Comparison of ENCODE assay signal across 16 cellular contexts in genomic region chrX:22357621-22358020, GRCh38.
DNase-seq lines count a peak whose midpoint lies in the region; ATAC-seq and TF ChIP-seq lines count a peak whose summit lies in the region.
"Had no signal": no experiment of that assay in that cellular context is flagged by ENCODE, and none has a peak within 500 bp of the region (broad histone marks: within the 10 kb centered on the region; RNA-seq: fewer than 3 reads in every experiment).

No MANE protein-coding gene starts in this region.

- H3K9me1 ChIP-seq in IMR-90 (ENCODE audit: insufficient read depth, low read length): no peaks in the 10 kb centered on the region

- no peaks in the 10 kb centered on the region for H3K4me1 ChIP-seq in IMR-90 (ENCODE audit: control insufficient read depth, insufficient read depth, low read length)
- no peaks in the 10 kb centered on the region for H3K4me1 ChIP-seq in tibial nerve

- no peak overlapping the region; the same call in 1 of the 2 replicates for H3K18ac ChIP-seq in IMR-90 (ENCODE audit: low read depth, low read length)

- H4K8ac ChIP-seq in IMR-90 (ENCODE audit: low read depth in 2 of 2, low read length in 2 of 2): no peak overlapping the region

- H4K5ac ChIP-seq in IMR-90 (ENCODE audit: low read depth, low read length): no peak overlapping the region

- dilution Hi-C loops in IMR-90 (cut with HindIII; ENCODE audit: low sequenced_read_pairs, unreplicated experiment): no loop called here

- no peaks in the 10 kb centered on the region for H4K20me1 ChIP-seq in IMR-90 (ENCODE audit: insufficient read depth, low read length)

- DNase-seq in ELR (ENCODE audit: low read depth) (peak; percentile 38), IMR-90 (peak; percentile 52), choroid plexus epithelial cell (ENCODE audit: low read depth) (peak; percentile 26), myocyte (ENCODE audit: low read depth) (peak; percentile 2), tibial nerve (ENCODE audit: low spot score in 2 of 2) (no peak), H7 (no peak)
- DNase-seq in activated T-cell treated with anti-CD3 and anti-CD28 coated beads, Interleukin-2, amount 50 U/mL, for 72 hours: no peak
- DNase-seq: C1 segment of cervical spinal cord; CD4-positive, alpha-beta T cell; COR-L47; DMS153; DMS79 treated with DMSO at 0.1 percent for 48 hours; GF-D8 had no signal

- H3K36me3 ChIP-seq in IMR-90 (ENCODE audit: control insufficient read depth, insufficient read depth, low read length) (no peaks in the 10 kb centered on the region), tibial nerve (no peaks in the 10 kb centered on the region), H7 (replicated peaks; ENCODE audit: control insufficient read depth, insufficient read depth, low read length) (no peaks in the 10 kb centered on the region)

- no peak overlapping the region for H2BK120ac ChIP-seq in IMR-90 (ENCODE audit: low read depth, low read length)

- H3K4me3 Mint-ChIP-seq in activated T-cell treated with anti-CD3 and anti-CD28 coated beads, Interleukin-2, amount 50 U/mL, for 72 hours: no peak overlapping the region
- H3K4me3 Mint-ChIP-seq: B cell; CD4-positive, alpha-beta T cell had no signal

- H4K91ac ChIP-seq in IMR-90 (ENCODE audit: insufficient read depth, low read depth, low read length): no peak overlapping the region

- no peaks in the 10 kb centered on the region for H3K9me3 Mint-ChIP-seq in activated T-cell treated with anti-CD3 and anti-CD28 coated beads, Interleukin-2, amount 50 U/mL, for 72 hours
- H3K9me3 Mint-ChIP-seq: CD4-positive, alpha-beta T cell had no signal

- H2BK5ac ChIP-seq in IMR-90 (ENCODE audit: low read depth, low read length, poor library complexity, severe bottlenecking): no peak overlapping the region

- H3K9me3 ChIP-seq in IMR-90 (ENCODE audit: control insufficient read depth, insufficient read depth, low read length): no peaks in the 10 kb centered on the region
- no peaks in the 10 kb centered on the region for H3K9me3 ChIP-seq in tibial nerve

- H3K4me2 ChIP-seq in IMR-90 (ENCODE audit: low read depth, low read length): no peak overlapping the region

- no peaks in the 10 kb centered on the region for H3K4me1 Mint-ChIP-seq in activated T-cell treated with anti-CD3 and anti-CD28 coated beads, Interleukin-2, amount 50 U/mL, for 72 hours (ENCODE audit: low read depth)
- H3K4me1 Mint-ChIP-seq: B cell had no signal

- CTCF ChIA-PET in IMR-90 (lab: Yijun Ruan, JAX): no interaction called here

- no peaks in the 10 kb centered on the region for H3K27me3 Mint-ChIP-seq in activated T-cell treated with anti-CD3 and anti-CD28 coated beads, Interleukin-2, amount 50 U/mL, for 72 hours (ENCODE audit: low read depth)
- H3K27me3 Mint-ChIP-seq: B cell; CD4-positive, alpha-beta T cell had no signal

- H3K4ac ChIP-seq in IMR-90 (ENCODE audit: low read depth, low read length): no peak overlapping the region

- no peak for TF ChIP-seq EP300 in tibial nerve (IDR thresholded peaks at IDR 0.05)

- in situ Hi-C loops in IMR-90 (cut with MboI; ENCODE audit: low sequenced_read_pairs): no loop called here

- ATAC-seq in IMR-90 (ENCODE audit: low read depth) (peak; percentile 48), SK-N-SH treated with all-trans-retinoic acid at 6 μM for 48 hours (no peak)
- no peak for ATAC-seq in activated T-cell treated with anti-CD3 and anti-CD28 coated beads, Interleukin-2, amount 50 U/mL, for 72 hours (replicated peaks in 1 of 2)
- ATAC-seq: HCT116 had no signal

- H2BK15ac ChIP-seq in IMR-90 (ENCODE audit: low read depth, low read length): no peak overlapping the region

- no peak overlapping the region for H3K23ac ChIP-seq in IMR-90 (ENCODE audit: low read depth, low read length)

- no CpG with 5 or more reads among the region's 2 CpGs for WGBS in IMR-90 (ENCODE audit: extremely low coverage in 2 of 2, insufficient read length in 1 of 2), 2 experiments
- 84 to 96% methylated on average over 2 of the region's 2 CpGs for WGBS in tibial nerve, 2 donors

- H2BK20ac ChIP-seq in IMR-90 (ENCODE audit: low read depth, low read length): no peak overlapping the region; the same call in 1 of the 2 replicates

- H3K27ac Mint-ChIP-seq in activated T-cell treated with anti-CD3 and anti-CD28 coated beads, Interleukin-2, amount 50 U/mL, for 72 hours: no peak overlapping the region
- H3K27ac Mint-ChIP-seq: B cell; CD4-positive, alpha-beta T cell had no signal

- H3K36me3 Mint-ChIP-seq in activated T-cell treated with anti-CD3 and anti-CD28 coated beads, Interleukin-2, amount 50 U/mL, for 72 hours (ENCODE audit: insufficient read depth in 2 of 2): no peaks in the 10 kb centered on the region

- TF ChIP-seq RAD21 in IMR-90 (IDR thresholded peaks at IDR 0.05; ENCODE audit: low read length): no peak

- no peaks in the 10 kb centered on the region for H3K27me3 ChIP-seq in IMR-90 (ENCODE audit: control insufficient read depth, insufficient read depth, low read length)
- H3K27me3 ChIP-seq in tibial nerve: peaks cover 0 to 3% of the 10 kb centered on the region in 2 donors
- no peaks in the 10 kb centered on the region for H3K27me3 ChIP-seq in H7 (ENCODE audit: control insufficient read depth, insufficient read depth, low read length)

- H3K56ac ChIP-seq in IMR-90 (ENCODE audit: extremely low read depth, insufficient read depth, low read length): no peak overlapping the region

- H3K4me3 ChIP-seq in IMR-90 (ENCODE audit: insufficient read depth, low read depth, low read length) (no peak overlapping the region), choroid plexus epithelial cell (ENCODE audit: low read depth, low read length) (no peak overlapping the region), tibial nerve (no peak overlapping the region), H7 (ENCODE audit: insufficient read depth, low read depth, low read length) (no peak overlapping the region)

- H3K9ac ChIP-seq in IMR-90 (ENCODE audit: low read depth, low read length): no peak overlapping the region

- TF ChIP-seq CTCF in IMR-90 (conservative IDR thresholded peaks at IDR 0.05; ENCODE audit: low read depth, low read length): no peak
- no peak for TF ChIP-seq CTCF in choroid plexus epithelial cell (conservative IDR thresholded peaks at IDR 0.05; ENCODE audit: low read depth, low read length)
- no peak for TF ChIP-seq CTCF in tibial nerve (IDR thresholded peaks at IDR 0.05)

- BruUV-seq in IMR-90 (replicated peaks; lab: Mats Ljungman, UMichigan): no TSS peak

- no peaks in the 10 kb centered on the region for H3K79me1 ChIP-seq in IMR-90 (ENCODE audit: low read depth in 1 of 2, low read length in 2 of 2)

- TF ChIP-seq POLR2A in IMR-90 (IDR thresholded peaks at IDR 0.05; ENCODE audit: low read depth, low read length): no peak
- TF ChIP-seq POLR2A in tibial nerve (IDR thresholded peaks at IDR 0.05): no peak

- no peak overlapping the region for H2AK5ac ChIP-seq in IMR-90 (ENCODE audit: low read depth, low read length)

- no peak overlapping the region for H2AK9ac ChIP-seq in IMR-90 (replicated peaks; ENCODE audit: low read depth, low read length, poor library complexity)

- no peak overlapping the region for H2AFZ ChIP-seq in IMR-90 (replicated peaks; ENCODE audit: low read length, poor library complexity)

- no peak overlapping the region for H3K14ac ChIP-seq in IMR-90 (replicated peaks; ENCODE audit: low read depth, low read length)

- POLR2A ChIA-PET in IMR-90 (lab: Charles Lee; ENCODE audit: unreplicated experiment): no interaction called here

- intact Hi-C loops in IMR-90 (cut with micrococcal nuclease): no loop called here

- H3K27ac ChIP-seq in IMR-90 (ENCODE audit: insufficient read depth, low read length) (no peak overlapping the region), tibial nerve (no peak overlapping the region)

TF ChIP-seq in IMR-90, 13 proteins besides CTCF, POLR2A, EP300 and RAD21:
- TF ChIP-seq RCOR1 (IDR thresholded peaks at IDR 0.05; ENCODE audit: insufficient replicate concordance, low read length): no peak
- TF ChIP-seq FOS (IDR thresholded peaks at IDR 0.05; ENCODE audit: low read depth, low read length): peak; percentile 39; the same call in 1 of the 2 replicates

TF ChIP-seq in SK-N-SH treated with all-trans-retinoic acid at 6 μM for 48 hours, 23 proteins besides CTCF, POLR2A, EP300 and RAD21 (continues in another document):
- no peak for TF ChIP-seq PPARA (CRISPR knock-in tag; IDR thresholded peaks at IDR 0.05; ENCODE audit: borderline replicate concordance)
- no peak for TF ChIP-seq ZNF70 (CRISPR knock-in tag; IDR thresholded peaks at IDR 0.05)
- TF ChIP-seq CSDC2 (CRISPR knock-in tag; IDR thresholded peaks at IDR 0.05): no peak
- TF ChIP-seq ZFP3 (CRISPR knock-in tag; IDR thresholded peaks at IDR 0.05): no peak
- TF ChIP-seq TSHZ2 (CRISPR knock-in tag; IDR thresholded peaks at IDR 0.05): no peak
- no peak for TF ChIP-seq ZC3H10 (CRISPR knock-in tag; IDR thresholded peaks at IDR 0.05)
- no peak for TF ChIP-seq SNAI2 (CRISPR knock-in tag; IDR thresholded peaks at IDR 0.05)

Comparison
In these comparisons a context has a peak if more than half of its experiments do, and no peak if none do; other contexts are left out.
1. DNase-seq: peak in ELR (single experiment), IMR-90 (single experiment), choroid plexus epithelial cell (single experiment) and myocyte (single experiment); none in tibial nerve (0 of 2), H7 (single experiment) and activated T-cell treated with anti-CD3 and anti-CD28 coated beads, Interleukin-2, amount 50 U/mL, for 72 hours (0 of 2).